ENCODE assay signal across 15 cellular contexts in the genomic region with DNA sequence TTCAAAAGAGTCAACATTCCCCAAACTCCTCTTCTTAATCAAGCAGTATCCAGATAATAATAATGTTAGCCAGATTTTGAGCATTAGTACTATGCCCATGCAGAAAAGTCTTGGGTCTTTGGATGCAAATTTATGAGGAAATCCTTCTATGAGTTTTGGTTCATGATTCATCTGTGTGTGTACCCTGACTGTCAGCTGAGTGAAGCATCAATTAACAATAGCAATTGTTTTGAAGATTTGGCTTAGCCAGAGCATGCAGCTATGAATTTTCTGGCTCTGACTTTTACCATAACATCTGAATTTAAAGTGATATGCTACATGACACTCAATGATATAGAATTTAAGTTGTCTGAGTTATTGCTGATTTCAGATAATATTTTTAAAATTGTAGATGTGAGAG.
"Had no signal": no experiment of that assay in that cellular context is flagged by ENCODE, and none has a peak within 500 bp of the region (broad histone marks: within the 10 kb centered on the region; RNA-seq: fewer than 3 reads in every experiment).

No MANE protein-coding gene starts in this region.

- ATAC-seq: activated T-cell treated with anti-CD3 and anti-CD28 coated beads, Interleukin-2, amount 50 U/mL, for 72 hours; gastrocnemius medialis; right cardiac atrium; stimulated activated memory B cell treated with anti-CD40 and anti-IgM and Interleukin-4, amounts not matched to agents 10 μg/mL and 1 μg/mL and 100 μg/mL, for 72 hours had no signal

- DNase-seq: activated CD4-positive, alpha-beta T cell treated with anti-CD3 and anti-CD28 coated beads, Interleukin-2, amount 50 U/mL, for 48 hours; activated CD4-positive, CD25-positive, alpha-beta regulatory T cell treated with anti-CD3 and anti-CD28 coated beads, Interleukin-2, amount 50 U/mL, for 72 hours; activated naive CD4-positive, alpha-beta T cell treated with Interleukin-2 at 50 U/mL for 16 hours; activated T-cell treated with anti-CD3 and anti-CD28 coated beads, Interleukin-2, amount 50 U/mL, for 72 hours; cerebellar nuclear complex; gastrocnemius medialis; right cardiac atrium; spleen; stimulated activated CD4-positive, alpha-beta T cell treated with anti-CD3 and anti-CD28 coated beads, Interleukin-1b, Interleukin-23, amount 100 ng/mL, for 48 hours; upper lobe of left lung had no signal

- H3K9me3 Mint-ChIP-seq: activated T-cell treated with anti-CD3 and anti-CD28 coated beads, Interleukin-2, amount 50 U/mL, for 72 hours; mesothelial cell of epicardium; neural progenitor cell; stimulated activated memory B cell treated with anti-CD40 and anti-IgM and Interleukin-4, amounts not matched to agents 10 μg/mL and 1 μg/mL and 100 μg/mL, for 72 hours had no signal

- H3K9ac ChIP-seq: neural progenitor cell, parathyroid adenoma had no signal

- H3K36me3 ChIP-seq: gastrocnemius medialis, neural progenitor cell, spleen, upper lobe of left lung had no signal

- H3K4me3 ChIP-seq: gastrocnemius medialis, neural progenitor cell, spleen, upper lobe of left lung had no signal

- H3K4me2 ChIP-seq: neural progenitor cell had no signal

- H3K4me1 Mint-ChIP-seq: neural progenitor cell; stimulated activated memory B cell treated with anti-CD40 and anti-IgM and Interleukin-4, amounts not matched to agents 10 μg/mL and 1 μg/mL and 100 μg/mL, for 72 hours had no signal

- H3K27me3 Mint-ChIP-seq: stimulated activated memory B cell treated with anti-CD40 and anti-IgM and Interleukin-4, amounts not matched to agents 10 μg/mL and 1 μg/mL and 100 μg/mL, for 72 hours had no signal

- H2AFZ ChIP-seq: neural progenitor cell, parathyroid adenoma had no signal

- H3K36me3 Mint-ChIP-seq: mesothelial cell of epicardium; neural progenitor cell; stimulated activated memory B cell treated with anti-CD40 and anti-IgM and Interleukin-4, amounts not matched to agents 10 μg/mL and 1 μg/mL and 100 μg/mL, for 72 hours had no signal

- H3K4me3 Mint-ChIP-seq: activated T-cell treated with anti-CD3 and anti-CD28 coated beads, Interleukin-2, amount 50 U/mL, for 72 hours; mesothelial cell of epicardium; neural progenitor cell; stimulated activated memory B cell treated with anti-CD40 and anti-IgM and Interleukin-4, amounts not matched to agents 10 μg/mL and 1 μg/mL and 100 μg/mL, for 72 hours had no signal

- H3K9me3 ChIP-seq: gastrocnemius medialis, spleen, upper lobe of left lung had no signal

- H3K27ac Mint-ChIP-seq: activated T-cell treated with anti-CD3 and anti-CD28 coated beads, Interleukin-2, amount 50 U/mL, for 72 hours; mesothelial cell of epicardium; neural progenitor cell; stimulated activated memory B cell treated with anti-CD40 and anti-IgM and Interleukin-4, amounts not matched to agents 10 μg/mL and 1 μg/mL and 100 μg/mL, for 72 hours had no signal

- H3K27me3 ChIP-seq: gastrocnemius medialis, neural progenitor cell, spleen, upper lobe of left lung had no signal

- FAIRE-seq: keratinocyte had no signal

- H3K27ac ChIP-seq: gastrocnemius medialis, neural progenitor cell, parathyroid adenoma, spleen, upper lobe of left lung had no signal

- H3K4me1 ChIP-seq: gastrocnemius medialis, neural progenitor cell, parathyroid adenoma, spleen, upper lobe of left lung had no signal

- H3K79me2 ChIP-seq: parathyroid adenoma had no signal
